In genomic region chr13:25165664-25166063, GRCh38 we compare ENCODE assay signal across 21 cellular contexts. TPM values are rescaled to one million over a fixed set of nuclear protein-coding genes. Genes with fewer than 3 reads are reported as not detected.
"Had no signal": no experiment of that assay in that cellular context is flagged by ENCODE, and none has a peak within 500 bp of the region (broad histone marks: within the 10 kb centered on the region; RNA-seq: fewer than 3 reads in every experiment).

No MANE protein-coding gene starts in this region.

- H3K27ac Mint-ChIP-seq: activated naive CD4-positive, alpha-beta T cell treated with anti-CD3 and anti-CD28 coated beads, Interleukin-2, amount 10 ng/mL, durations not matched to agents 7 days and 5 days; dendritic cell treated with granulocyte-macrophage colony-stimulating factor and Interleukin-4, amounts not matched to agents 40 ng/mL and 50 ng/mL, for 4 days; effector memory CD8-positive, alpha-beta T cell; naive thymus-derived CD8-positive, alpha-beta T cell; stimulated activated memory B cell treated with anti-CD40 and anti-IgM and Interleukin-4, amounts not matched to agents 10 μg/mL and 1 μg/mL and 100 μg/mL, for 72 hours had no signal

- H3K4me1 Mint-ChIP-seq: activated naive CD4-positive, alpha-beta T cell treated with anti-CD3 and anti-CD28 coated beads, Interleukin-2, amount 10 ng/mL, durations not matched to agents 7 days and 5 days had no signal

- H3K36me3 ChIP-seq: ascending aorta, breast epithelium, neutrophil, sigmoid colon, tibial artery had no signal

- DNase-seq: activated CD4-positive, CD25-positive, alpha-beta regulatory T cell treated with anti-CD3 and anti-CD28 coated beads, Interleukin-2, amount 50 U/mL, for 72 hours; activated CD8-positive, alpha-beta memory T cell treated with anti-CD3 and anti-CD28 coated beads for 24 hours; activated CD8-positive, alpha-beta memory T cell treated with anti-CD3 and anti-CD28 coated beads, Interleukin-2, amount 50 U/mL, for 48 hours; activated effector memory CD4-positive, alpha-beta T cell treated with Interleukin-2 at 50 U/mL for 16 hours; activated naive CD4-positive, alpha-beta T cell treated with anti-CD3 and anti-CD28 coated beads, Interleukin-2, amount 10 ng/mL, durations not matched to agents 7 days and 5 days; activated T-cell treated with anti-CD3 and anti-CD28 coated beads, Interleukin-2, amount 50 U/mL, for 48 hours; effector memory CD8-positive, alpha-beta T cell; foreskin fibroblast; left cardiac atrium; naive thymus-derived CD8-positive, alpha-beta T cell; sigmoid colon; stimulated activated CD4-positive, alpha-beta T cell treated with anti-CD3 and anti-CD28 coated beads, Interleukin-4, amount 100 ng/mL, for 4 hours; tibial artery had no signal

- H3K9me3 Mint-ChIP-seq: activated naive CD4-positive, alpha-beta T cell treated with anti-CD3 and anti-CD28 coated beads, Interleukin-2, amount 10 ng/mL, durations not matched to agents 7 days and 5 days; dendritic cell treated with granulocyte-macrophage colony-stimulating factor and Interleukin-4, amounts not matched to agents 40 ng/mL and 50 ng/mL, for 4 days; effector memory CD8-positive, alpha-beta T cell; naive thymus-derived CD8-positive, alpha-beta T cell; stimulated activated memory B cell treated with anti-CD40 and anti-IgM and Interleukin-4, amounts not matched to agents 10 μg/mL and 1 μg/mL and 100 μg/mL, for 72 hours had no signal

- H2AFZ ChIP-seq: parathyroid adenoma had no signal

- H3K4me1 ChIP-seq: ascending aorta, breast epithelium, parathyroid adenoma had no signal

- ATAC-seq: effector memory CD8-positive, alpha-beta T cell; left cardiac atrium; naive thymus-derived CD8-positive, alpha-beta T cell; stimulated activated memory B cell treated with anti-CD40 and anti-IgM and Interleukin-4, amounts not matched to agents 10 μg/mL and 1 μg/mL and 100 μg/mL, for 72 hours had no signal

- H3K4me3 ChIP-seq: ascending aorta, breast epithelium, sigmoid colon, tibial artery had no signal

- H3K27ac ChIP-seq: ascending aorta, breast epithelium, neutrophil, parathyroid adenoma, sigmoid colon, tibial artery had no signal

- H3K4me3 Mint-ChIP-seq: activated naive CD4-positive, alpha-beta T cell treated with anti-CD3 and anti-CD28 coated beads, Interleukin-2, amount 10 ng/mL, durations not matched to agents 7 days and 5 days; dendritic cell treated with granulocyte-macrophage colony-stimulating factor and Interleukin-4, amounts not matched to agents 40 ng/mL and 50 ng/mL, for 4 days; effector memory CD8-positive, alpha-beta T cell; naive thymus-derived CD8-positive, alpha-beta T cell; stimulated activated memory B cell treated with anti-CD40 and anti-IgM and Interleukin-4, amounts not matched to agents 10 μg/mL and 1 μg/mL and 100 μg/mL, for 72 hours had no signal

- H3K9me3 ChIP-seq: ascending aorta, breast epithelium, neutrophil, sigmoid colon, tibial artery had no signal

- H3K36me3 Mint-ChIP-seq: activated naive CD4-positive, alpha-beta T cell treated with anti-CD3 and anti-CD28 coated beads, Interleukin-2, amount 10 ng/mL, durations not matched to agents 7 days and 5 days; naive thymus-derived CD8-positive, alpha-beta T cell; stimulated activated memory B cell treated with anti-CD40 and anti-IgM and Interleukin-4, amounts not matched to agents 10 μg/mL and 1 μg/mL and 100 μg/mL, for 72 hours had no signal

- H3K79me2 ChIP-seq: parathyroid adenoma had no signal

RNA-seq across cellular contexts. Expression of gene AMER2, which starts 6.4 kb away (rescaled TPM):
- total RNA-seq: ascending aorta; glomerular endothelial cell; left cardiac atrium; naive thymus-derived CD8-positive, alpha-beta T cell; T-helper 1 cell treated with Interleukin-12 subunit alpha and Interleukin-12 subunit beta and Interleukin-4 antibody, amounts not matched to agents 30 ng/mL and 1 ng/mL, for 36 hours had no signal
